Comparison of ENCODE assay signal across 1 cellular context in genomic region chr10:35195361-35196306, GRCh38.
TF ChIP-seq lines count a peak whose summit lies in the region.

No MANE protein-coding gene starts in this region.

TF ChIP-seq in K562, 482 proteins besides CTCF, POLR2A, EP300 and RAD21 (continued from another document and continues in another):
- TF ChIP-seq RCOR1 (IDR thresholded peaks at IDR 0.05; ENCODE audit: borderline replicate concordance in 1 of 2, low read depth in 2 of 2, low read length in 2 of 2) (peak in 1 of 2 experiments; percentile 82; a peak in 3 of 4 replicates), TGIF2 (CRISPR knock-in tag; IDR thresholded peaks at IDR 0.05) (no peak), MNT (conservative IDR thresholded peaks at IDR 0.05) (peak; percentile 30 to 58; a peak in 1 of 4 replicates), PHF21A (IDR thresholded peaks at IDR 0.05; ENCODE audit: borderline replicate concordance, low read depth) (peak; percentile 11; the same call in 1 of the 2 replicates), CHAMP1 (IDR thresholded peaks at IDR 0.05) (peak; percentile 27; the same call in 1 of the 2 replicates), SMARCC2 (IDR thresholded peaks at IDR 0.05; ENCODE audit: low read depth) (0 out of 2 replicates have a peak, but pooled peaks have one; percentile 37), PBX2 (CRISPR knock-in tag; IDR thresholded peaks at IDR 0.05; ENCODE audit: low read depth) (no peak), PBX2 (tag; conservative IDR thresholded peaks at IDR 0.05; ENCODE audit: low read depth) (peak; percentile 94), BDP1 (IDR thresholded peaks at IDR 0.05; ENCODE audit: insufficient read depth, insufficient read length) (no peak), ZBTB12 (CRISPR knock-in tag; IDR thresholded peaks at IDR 0.05) (peak; percentile 87), NFRKB (IDR thresholded peaks at IDR 0.05; ENCODE audit: low read depth) (peak; percentile 87), IRF2 (CRISPR knock-in tag; IDR thresholded peaks at IDR 0.05) (no peak), GATAD2A (IDR thresholded peaks at IDR 0.05) (peak; percentile 9; the same call in 1 of the 2 replicates), CTBP1 (IDR thresholded peaks at IDR 0.05; ENCODE audit: borderline replicate concordance) (peak; percentile 51; the same call in 1 of the 2 replicates), MEF2A (IDR thresholded peaks at IDR 0.05; ENCODE audit: control insufficient read depth, low read depth, low read length) (no peak), GABPB2 (CRISPR knock-in tag; conservative IDR thresholded peaks at IDR 0.05) (no peak), HBP1 (CRISPR knock-in tag; IDR thresholded peaks at IDR 0.05) (0 out of 2 replicates have a peak, but pooled peaks have one; percentile 39), ZNF253 (CRISPR knock-in tag; conservative IDR thresholded peaks at IDR 0.05) (no peak), ARID1B (IDR thresholded peaks at IDR 0.05) (peak; percentile 56), BCLAF1 (IDR thresholded peaks at IDR 0.05; ENCODE audit: borderline replicate concordance in 1 of 2, control insufficient read depth in 1 of 2, low read depth in 2 of 2, low read length in 1 of 2) (no peak), ZNF589 (CRISPR knock-in tag; IDR thresholded peaks at IDR 0.05; ENCODE audit: low read depth) (no peak), MTA3 (IDR thresholded peaks at IDR 0.05; ENCODE audit: borderline replicate concordance) (peak; percentile 97), ARID4B (CRISPR knock-in tag; IDR thresholded peaks at IDR 0.05) (peak; percentile 39; the same call in 1 of the 2 replicates), ID3 (CRISPR knock-in tag; IDR thresholded peaks at IDR 0.05) (no peak), ID3 (tag; IDR thresholded peaks at IDR 0.05) (0 out of 2 replicates have a peak, but pooled peaks have one; percentile 58), GABPB1 (CRISPR knock-in tag; IDR thresholded peaks at IDR 0.05) (peak; percentile 90), HMBOX1 (IDR thresholded peaks at IDR 0.05) (peak; percentile 94), MEIS2 (IDR thresholded peaks at IDR 0.05; ENCODE audit: partially characterized antibody) (peak; percentile 99), C11orf30 (IDR thresholded peaks at IDR 0.05; ENCODE audit: low read depth) (peak; percentile 70), ZBTB11 (CRISPR knock-in tag; IDR thresholded peaks at IDR 0.05) (peak in 1 of 3 experiments; percentile 54; a peak in 1 of 6 replicates), CEBPG (CRISPR knock-in tag; IDR thresholded peaks at IDR 0.05) (no peak), CEBPG (tag; conservative IDR thresholded peaks at IDR 0.05 in 1 of 2, IDR thresholded peaks at IDR 0.05 in 1 of 2) (peak; percentile 21 to 58; a peak in 3 of 4 replicates), JUND (IDR thresholded peaks at IDR 0.05; ENCODE audit: borderline replicate concordance, low read depth, low read length) (peak; percentile 91), JUND (tag; IDR thresholded peaks at IDR 0.05; ENCODE audit: borderline replicate concordance, low read depth, low read length) (peak; percentile 98)
